In genomic region chr11:111400595-111400994, GRCh38 we compare ENCODE assay signal across 25 cellular contexts. TPM values are rescaled to one million over a fixed set of nuclear protein-coding genes. Genes with fewer than 3 reads are reported as not detected.
DNase-seq lines count a peak whose midpoint lies in the region; ATAC-seq and TF ChIP-seq lines count a peak whose summit lies in the region.
"Had no signal": no experiment of that assay in that cellular context is flagged by ENCODE, and none has a peak within 500 bp of the region (broad histone marks: within the 10 kb centered on the region; RNA-seq: fewer than 3 reads in every experiment).

No MANE protein-coding gene starts in this region.

- H3K27ac ChIP-seq in OCI-LY1 (ENCODE audit: low read depth, low read length, poor library complexity, severe bottlenecking) = peak overlapping the region; percentile 97
- H3K27ac ChIP-seq in adrenal gland = no peak overlapping the region
- H3K27ac ChIP-seq: neural progenitor cell, PC-9, SJCRH30, tibial nerve had no signal

- H3K9me3 ChIP-seq in OCI-LY1 (ENCODE audit: low read length) (peaks cover 19% of the 10 kb centered on the region), adrenal gland (replicated peaks in 1 of 3) (no peaks in the 10 kb centered on the region)
- H3K9me3 ChIP-seq: SJCRH30, tibial nerve had no signal

- H3K79me2 ChIP-seq in OCI-LY1 (ENCODE audit: insufficient read depth, low read length) = no peaks in the 10 kb centered on the region

- no peak for TF ChIP-seq CTCF in OCI-LY1 (IDR thresholded peaks at IDR 0.05; ENCODE audit: low read length)
- TF ChIP-seq CTCF in adrenal gland (IDR thresholded peaks at IDR 0.05) = no peak

- H3K4me3 ChIP-seq in OCI-LY1 (ENCODE audit: low read depth, low read length, poor library complexity, severe bottlenecking) (peak overlapping the region; percentile 19), adrenal gland (no peak overlapping the region)
- H3K4me3 ChIP-seq: K562, neural progenitor cell, PC-9, SJCRH30, tibial nerve had no signal

- TF ChIP-seq POLR2A in adrenal gland (IDR thresholded peaks at IDR 0.05) = no peak

- peaks cover 39% of the 10 kb centered on the region for H3K4me1 Mint-ChIP-seq in stimulated activated naive CD8-positive, alpha-beta T cell treated with anti-CD3 and anti-CD28 coated beads, Interleukin-15, Interleukin-2, amounts not matched to agents 100 ng/mL and 50 ng/mL, for 24 hours (ENCODE audit: low read depth)
- H3K4me1 Mint-ChIP-seq: CD4-positive, alpha-beta memory T cell; central memory CD8-positive, alpha-beta T cell; neural progenitor cell had no signal

- H3F3A ChIP-seq in OCI-LY1 (ENCODE audit: insufficient read depth, low read length) = peaks cover 6% of the 10 kb centered on the region

- peak overlapping the region; percentile 55 for H3K9ac ChIP-seq in OCI-LY1 (ENCODE audit: low read length)
- H3K9ac ChIP-seq: neural progenitor cell had no signal

- H3K27me3 Mint-ChIP-seq in stimulated activated naive CD8-positive, alpha-beta T cell treated with anti-CD3 and anti-CD28 coated beads, Interleukin-15, Interleukin-2, amounts not matched to agents 100 ng/mL and 50 ng/mL, for 24 hours = no peaks in the 10 kb centered on the region

- no peaks in the 10 kb centered on the region for H3K9me3 Mint-ChIP-seq in stimulated activated naive CD8-positive, alpha-beta T cell treated with anti-CD3 and anti-CD28 coated beads, Interleukin-15, Interleukin-2, amounts not matched to agents 100 ng/mL and 50 ng/mL, for 24 hours
- H3K9me3 Mint-ChIP-seq: central memory CD8-positive, alpha-beta T cell had no signal

- intact Hi-C loops in adrenal gland (cut with DNase I) = no loop called here

- H3K36me3 ChIP-seq in OCI-LY1 (ENCODE audit: insufficient read depth, low read length) (peaks cover 31% of the 10 kb centered on the region), adrenal gland (replicated peaks in 1 of 2) (no peaks in the 10 kb centered on the region)
- H3K36me3 ChIP-seq: neural progenitor cell, SJCRH30, tibial nerve had no signal

- H3K4me3 Mint-ChIP-seq in stimulated activated naive CD8-positive, alpha-beta T cell treated with anti-CD3 and anti-CD28 coated beads, Interleukin-15, Interleukin-2, amounts not matched to agents 100 ng/mL and 50 ng/mL, for 24 hours = peak overlapping the region; percentile 17
- H3K4me3 Mint-ChIP-seq: CD4-positive, alpha-beta memory T cell; central memory CD8-positive, alpha-beta T cell; neural progenitor cell; T-helper 1 cell treated with Interleukin-12 subunit alpha and Interleukin-12 subunit beta and Interleukin-4 antibody, amounts not matched to agents 30 μg/mL and 1 μg/mL, for 36 hours had no signal

- H3K27ac Mint-ChIP-seq in stimulated activated naive CD8-positive, alpha-beta T cell treated with anti-CD3 and anti-CD28 coated beads, Interleukin-15, Interleukin-2, amounts not matched to agents 100 ng/mL and 50 ng/mL, for 24 hours = peak overlapping the region; percentile 51
- H3K27ac Mint-ChIP-seq: CD4-positive, alpha-beta memory T cell; neural progenitor cell; progenitor cell of endocrine pancreas; T-helper 1 cell treated with Interleukin-12 subunit alpha and Interleukin-12 subunit beta and Interleukin-4 antibody, amounts not matched to agents 30 μg/mL and 1 μg/mL, for 36 hours had no signal

- H4K20me1 ChIP-seq in OCI-LY1 (ENCODE audit: insufficient read depth, low read length) = no peaks in the 10 kb centered on the region

- no peak overlapping the region for H2AFZ ChIP-seq in OCI-LY1 (ENCODE audit: low read length)
- H2AFZ ChIP-seq: neural progenitor cell, PC-9 had no signal

- peak overlapping the region; percentile 53 for H3K4me2 ChIP-seq in OCI-LY1 (ENCODE audit: low read length)
- H3K4me2 ChIP-seq: neural progenitor cell, PC-9 had no signal

- ATAC-seq in GM18868 (IDR thresholded peaks at IDR 0.05; ENCODE audit: unreplicated experiment) = peak; percentile 31
- peak; percentile 41 for ATAC-seq in HG02678 (IDR thresholded peaks at IDR 0.05; ENCODE audit: unreplicated experiment)
- no peak for ATAC-seq in HG02840 (IDR thresholded peaks at IDR 0.05; ENCODE audit: low FRiP score, unreplicated experiment)
- ATAC-seq: K562 had no signal

- H3K27me3 ChIP-seq in OCI-LY1 (ENCODE audit: insufficient read depth, low read length) (no peaks in the 10 kb centered on the region), adrenal gland (no peaks in the 10 kb centered on the region)
- H3K27me3 ChIP-seq: neural progenitor cell, SJCRH30, tibial nerve had no signal

- DNase-seq in adrenal gland (no peak), anterior cingulate cortex (lab: John Stamatoyannopoulos, UW) (no peak)
- DNase-seq: activated CD4-positive, alpha-beta T cell treated with anti-CD3 and anti-CD28 coated beads, Interleukin-2, amount 50 U/mL, for 1 hour; activated CD8-positive, alpha-beta memory T cell treated with anti-CD3 and anti-CD28 coated beads, Interleukin-2, amount 50 U/mL, for 48 hours; activated gamma-delta T cell; CD4-positive, alpha-beta memory T cell; DMS153; GDM1; NCI-H1694 treated with DMSO at 0.1 percent for 48 hours; NCI-H774; PC-9; SJCRH30; stimulated activated naive CD4-positive, alpha-beta T cell had no signal

- H3K4me1 ChIP-seq in OCI-LY1 (ENCODE audit: insufficient read depth, low read length, severe bottlenecking) = peaks cover 64% of the 10 kb centered on the region
- no peaks in the 10 kb centered on the region for H3K4me1 ChIP-seq in adrenal gland (replicated peaks in 1 of 2)
- H3K4me1 ChIP-seq: neural progenitor cell, SJCRH30 had no signal

- no peaks in the 10 kb centered on the region for H3K9me2 ChIP-seq in OCI-LY1 (ENCODE audit: low read depth, low read length)

- no peaks in the 10 kb centered on the region for H3K36me3 Mint-ChIP-seq in stimulated activated naive CD8-positive, alpha-beta T cell treated with anti-CD3 and anti-CD28 coated beads, Interleukin-15, Interleukin-2, amounts not matched to agents 100 ng/mL and 50 ng/mL, for 24 hours (ENCODE audit: low read depth)
- H3K36me3 Mint-ChIP-seq: CD4-positive, alpha-beta memory T cell; neural progenitor cell had no signal

RNA-seq across cellular contexts. Expression of gene POU2AF1, which starts 21.5 kb away (rescaled TPM):
- under 1 TPM in 3 of 8 donors, not detected in 5; 0.18 to 0.71 (median 0.38) TPM for total RNA-seq in adrenal gland
- polyA plus RNA-seq in adrenal gland = 1 to 10 TPM in 1 of 3 donors, under 1 TPM in 2; 0.03 to 1.7 (median 0.80) TPM
- total RNA-seq: H1, SJCRH30 had no signal
- polyA plus RNA-seq: H1, K562 had no signal
